10 cellular contexts compared by ENCODE assay signal in the genomic region with DNA sequence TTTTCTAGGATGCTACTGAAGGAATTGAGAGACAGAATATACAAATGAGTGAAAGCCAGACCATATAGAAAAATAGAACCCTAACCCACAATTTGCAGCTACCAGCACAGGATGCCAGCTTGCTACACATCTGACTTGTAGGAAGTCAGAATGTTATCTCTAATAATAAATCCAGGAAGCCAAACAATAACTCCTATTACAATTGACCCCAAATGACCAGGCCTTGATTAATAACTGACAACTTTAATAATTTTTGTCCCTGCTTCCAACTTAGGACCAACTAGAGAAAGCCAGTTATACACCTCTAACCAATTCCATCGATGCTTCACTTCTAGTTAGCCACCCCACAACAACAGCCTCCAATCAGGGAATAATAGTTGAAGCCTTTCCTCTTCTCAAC.
DNase-seq lines count a peak whose midpoint lies in the region; ATAC-seq and TF ChIP-seq lines count a peak whose summit lies in the region.
"Had no signal": no experiment of that assay in that cellular context is flagged by ENCODE, and none has a peak within 500 bp of the region (broad histone marks: within the 10 kb centered on the region; RNA-seq: fewer than 3 reads in every experiment).

No MANE protein-coding gene starts in this region.

- H3K27ac ChIP-seq in DND-41 (ENCODE audit: low read length) (peak overlapping the region; percentile 91), OCI-LY7 (ENCODE audit: low read depth, low read length, poor library complexity, severe bottlenecking) (no peak overlapping the region), substantia nigra (ENCODE audit: low read depth, low read length, poor library complexity, severe bottlenecking) (no peak overlapping the region), osteoblast (ENCODE audit: low read depth, low read length) (no peak overlapping the region)

- H3K4me3 ChIP-seq in DND-41 (ENCODE audit: low read depth in 1 of 2, low read length in 2 of 2) = peak overlapping the region in 1 of 2 experiments; percentile 49; a peak in 2 of 4 replicates
- peak overlapping the region; percentile 58 for H3K4me3 ChIP-seq in OCI-LY7 (ENCODE audit: low read depth, low read length, poor library complexity, severe bottlenecking)
- H3K4me3 ChIP-seq in osteoblast (ENCODE audit: insufficient read depth, low read length) = no peak overlapping the region

- intact Hi-C loops in OCI-LY7 (cut with micrococcal nuclease; ENCODE audit: unreplicated experiment) = no loop called here

- ATAC-seq in DND-41 (ENCODE audit: insufficient read depth, low read depth) = no peak
- ATAC-seq: Panc1 had no signal

- H3K4me1 ChIP-seq in DND-41 (ENCODE audit: insufficient read depth, low read length) (peaks cover 49% of the 10 kb centered on the region), OCI-LY7 (ENCODE audit: insufficient read depth, low read length, poor library complexity, severe bottlenecking) (peaks cover 16% of the 10 kb centered on the region), osteoblast (ENCODE audit: insufficient read depth, low read length) (peaks cover 7% of the 10 kb centered on the region)

- H3K4me2 ChIP-seq in DND-41 (ENCODE audit: insufficient read depth, low read length) (peak overlapping the region; percentile 59), OCI-LY7 (ENCODE audit: low read length) (peak overlapping the region; percentile 80), osteoblast (ENCODE audit: insufficient read depth, low read length) (no peak overlapping the region)

- DNase-seq in DND-41 (peak; percentile 19), OCI-LY7 (ENCODE audit: low spot score) (no peak), cerebellar cortex (ENCODE audit: low spot score) (peak; percentile 6), pulmonary artery endothelial cell (ENCODE audit: low read depth, low spot score) (peak; percentile 3), substantia nigra (lab: John Stamatoyannopoulos, UW) (no peak), osteoblast (ENCODE audit: insufficient read length, low spot score, missing footprints) (no peak), DMS 273 treated with DMSO at 0.1 percent for 48 hours (lab: John Stamatoyannopoulos, UW) (no peak)
- DNase-seq: NCI-H2171 treated with DMSO at 0.1 percent for 48 hours, T1000 had no signal

- H3K9me2 ChIP-seq in OCI-LY7 (ENCODE audit: insufficient read depth, low read length) = no peaks in the 10 kb centered on the region

- H2AFZ ChIP-seq in DND-41 (ENCODE audit: low read depth, low read length) (peak overlapping the region; percentile 67), OCI-LY7 (ENCODE audit: low read length) (peak overlapping the region; percentile 100), osteoblast (ENCODE audit: low read length) (no peak overlapping the region)

- no TSS peak for BruUV-seq in OCI-LY7 (replicated peaks; lab: Mats Ljungman, UMichigan)

- H3K27me3 ChIP-seq in DND-41 (ENCODE audit: insufficient read depth, low read length, poor library complexity) = no peaks in the 10 kb centered on the region
- no peaks in the 10 kb centered on the region for H3K27me3 ChIP-seq in osteoblast (ENCODE audit: insufficient read depth, low read length)

- no peaks in the 10 kb centered on the region for H3K36me3 ChIP-seq in DND-41 (ENCODE audit: insufficient read depth, low read length)
- no peaks in the 10 kb centered on the region for H3K36me3 ChIP-seq in OCI-LY7 (ENCODE audit: insufficient read depth, low read length)
- H3K36me3 ChIP-seq in osteoblast (ENCODE audit: insufficient read depth, low read length) = no peaks in the 10 kb centered on the region

- POLR2A ChIA-PET in OCI-LY7 (lab: Charles Lee) = interaction anchor here (0.6 to 1.7 kb wide), 3 partner anchors 9 to 542 kb away, joined by 3 to 4 read pairs (median 4); no protein-coding TSS in a partner anchor

- H3K9me3 ChIP-seq in DND-41 (ENCODE audit: insufficient read depth, low read length, severe bottlenecking) (no peaks in the 10 kb centered on the region), OCI-LY7 (ENCODE audit: low read length) (peaks cover 6% of the 10 kb centered on the region; the same call in 1 of the 2 replicates), osteoblast (ENCODE audit: low read depth, low read length) (no peaks in the 10 kb centered on the region)

- H3K79me2 ChIP-seq in DND-41 (ENCODE audit: insufficient read depth, low read length) = no peaks in the 10 kb centered on the region
- H3K79me2 ChIP-seq in OCI-LY7 (ENCODE audit: insufficient read depth, low read depth, low read length) = no peaks in the 10 kb centered on the region
- H3K79me2 ChIP-seq in osteoblast (ENCODE audit: insufficient read depth, low read length) = no peaks in the 10 kb centered on the region

- CTCF ChIA-PET in OCI-LY7 (lab: Charles Lee; ENCODE audit: unreplicated experiment) = no interaction called here

- H4K20me1 ChIP-seq in DND-41 (ENCODE audit: insufficient read depth, low read length) (no peaks in the 10 kb centered on the region), OCI-LY7 (ENCODE audit: insufficient read depth, low read length) (no peaks in the 10 kb centered on the region), osteoblast (ENCODE audit: insufficient read depth, low read length) (no peaks in the 10 kb centered on the region)

- H3K9ac ChIP-seq in DND-41 (ENCODE audit: low read depth, low read length) = peak overlapping the region; percentile 66

- TF ChIP-seq CTCF in DND-41 (IDR thresholded peaks at IDR 0.05; ENCODE audit: borderline replicate concordance, extremely low read depth, low read length, poor library complexity, severe bottlenecking) (no peak), OCI-LY7 (conservative IDR thresholded peaks at IDR 0.05; ENCODE audit: low read length) (no peak), osteoblast (IDR thresholded peaks at IDR 0.05; ENCODE audit: extremely low read depth, low read depth, low read length) (no peak)

Comparison
In these comparisons a context has a peak if more than half of its experiments do, and no peak if none do; other contexts are left out.
1. DNase-seq: peak in DND-41 (single experiment), cerebellar cortex (single experiment) and pulmonary artery endothelial cell (single experiment); none in OCI-LY7 (single experiment), substantia nigra (0 of 49), osteoblast (single experiment) and DMS 273 treated with DMSO at 0.1 percent for 48 hours (single experiment).